In genomic region chrX:142266417-142266816, GRCh38 we compare ENCODE assay signal across 10 cellular contexts.
"Had no signal": no experiment of that assay in that cellular context is flagged by ENCODE, and none has a peak within 500 bp of the region (broad histone marks: within the 10 kb centered on the region; RNA-seq: fewer than 3 reads in every experiment).

No MANE protein-coding gene starts in this region.

- H3K9me3 ChIP-seq: HAP-1 had no signal

- H3K9me3 Mint-ChIP-seq: HFFc6 had no signal

- H3K4me3 Mint-ChIP-seq: GM23338, H9, HFFc6 had no signal

- H3K4me3 ChIP-seq: GM23248, GM23338, HAP-1 had no signal

- FAIRE-seq: H1, H54 had no signal

- H3K4me2 ChIP-seq: GM23338 had no signal

- H3K36me3 ChIP-seq: HAP-1 had no signal

- H3K4me1 ChIP-seq: HAP-1 had no signal

- H2AFZ ChIP-seq: GM23248, GM23338 had no signal

- H3K27ac ChIP-seq: GM23248 had no signal

- H3K27ac Mint-ChIP-seq: GM23338, H9, HFFc6 had no signal

- H3K9ac ChIP-seq: GM23248 had no signal

- DNase-seq: GM23248, GOT3, H7, H9, HCEC 1CT, HFFc6 had no signal
